ENCODE assay signal across 8 cellular contexts in the genomic region with DNA sequence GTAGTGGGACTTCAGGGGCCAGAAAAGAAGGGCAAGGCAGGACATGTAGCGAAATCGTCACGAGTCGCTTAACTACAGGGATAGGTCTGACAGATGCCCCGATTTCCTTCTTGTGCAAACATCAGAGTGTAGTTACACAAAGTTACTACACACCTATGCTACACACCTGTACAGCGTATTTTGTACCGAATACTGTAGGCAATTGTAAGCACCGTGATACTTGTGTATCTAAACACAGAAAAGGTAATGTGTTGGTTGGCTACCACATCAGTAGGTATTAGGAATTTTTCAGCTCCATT. TPM values are rescaled to one million over a fixed set of nuclear protein-coding genes. Genes with fewer than 3 reads are reported as not detected.
DNase-seq lines count a peak whose midpoint lies in the region; ATAC-seq and TF ChIP-seq lines count a peak whose summit lies in the region.

No MANE protein-coding gene starts in this region.

- peaks cover 3% of the 10 kb centered on the region for H3K79me2 ChIP-seq in mesendoderm (ENCODE audit: control insufficient read depth, insufficient read depth, low read length)

- H2AK5ac ChIP-seq in mesendoderm (ENCODE audit: low read length), result no peak overlapping the region

- H3K79me1 ChIP-seq in mesendoderm (ENCODE audit: low read length), result peaks cover 2% of the 10 kb centered on the region

- H3K56ac ChIP-seq in mesendoderm (ENCODE audit: low read length), result peak overlapping the region; percentile 96

- H3K4me2 ChIP-seq in mesendoderm (ENCODE audit: low read length), result peak overlapping the region; percentile 84

- DNase-seq in left ventricle myocardium inferior (no peak), left cardiac atrium (no peak), body of pancreas (no peak), mesendoderm (no peak), vagina (ENCODE audit: extremely low spot score in 2 of 2) (no peak), GF-D8 (lab: John Stamatoyannopoulos, UW) (no peak), NCI-H1436 treated with DMSO at 0.1 percent for 48 hours (lab: John Stamatoyannopoulos, UW) (no peak)

- H2BK15ac ChIP-seq in mesendoderm (replicated peaks; ENCODE audit: low read depth), result no peak overlapping the region

- TF ChIP-seq POLR2A in body of pancreas (IDR thresholded peaks at IDR 0.05), result no peak
- no peak for TF ChIP-seq POLR2A in vagina (IDR thresholded peaks at IDR 0.05)

- no peak overlapping the region for H3K23ac ChIP-seq in mesendoderm (ENCODE audit: low read length)

- TF ChIP-seq CTCF in left ventricle myocardium inferior (IDR thresholded peaks at IDR 0.05; ENCODE audit: borderline replicate concordance) (no peak), body of pancreas (IDR thresholded peaks at IDR 0.05) (no peak), vagina (IDR thresholded peaks at IDR 0.05) (no peak)

- no peak overlapping the region for H2BK120ac ChIP-seq in mesendoderm (ENCODE audit: low read depth, low read length)

- WGBS in body of pancreas, 2 donors, result 7 to 20% methylated on average over 8 of the region's 8 CpGs
- WGBS in mesendoderm (ENCODE audit: extremely low coverage, insufficient coverage, low lambda C conversion rate), result no CpG with 5 or more reads among the region's 8 CpGs

- H3K9me3 ChIP-seq in left ventricle myocardium inferior (replicated peaks), result no peaks in the 10 kb centered on the region
- H3K9me3 ChIP-seq in body of pancreas, result no peaks in the 10 kb centered on the region
- no peaks in the 10 kb centered on the region for H3K9me3 ChIP-seq in vagina

- H3K36me3 ChIP-seq in left ventricle myocardium inferior (no peaks in the 10 kb centered on the region), body of pancreas (replicated peaks in 1 of 2; ENCODE audit: insufficient read depth in 1 of 2, low read depth in 2 of 2) (no peaks in the 10 kb centered on the region), mesendoderm (ENCODE audit: control insufficient read depth, insufficient read depth, low read length) (no peaks in the 10 kb centered on the region), vagina (no peaks in the 10 kb centered on the region)

- H3K27ac ChIP-seq in left ventricle myocardium inferior (replicated peaks) (peak overlapping the region; percentile 96), body of pancreas (peak overlapping the region; percentile 93 to 99 (median 96)), mesendoderm (ENCODE audit: low read depth, low read length) (peak overlapping the region; percentile 84), vagina (peak overlapping the region; percentile 95)

- H3K4ac ChIP-seq in mesendoderm (ENCODE audit: low read depth, low read length), result no peak overlapping the region

- intact Hi-C loops in left ventricle myocardium inferior (cut with micrococcal nuclease) (no loop called here), left cardiac atrium (cut with DNase I) (loop anchor here in 1 of 2 donors (1.0 kb wide), 1 partner anchor 96 kb away; no protein-coding TSS in a partner anchor), body of pancreas (cut with DNase I) (no loop called here), vagina (cut with DNase I) (no loop called here)

- no peak overlapping the region for H2BK5ac ChIP-seq in mesendoderm (ENCODE audit: low read length)

- H3K4me3 ChIP-seq in left ventricle myocardium inferior (peak overlapping the region; percentile 91), body of pancreas (peak overlapping the region; percentile 73 to 75), mesendoderm (ENCODE audit: low read length) (peak overlapping the region; percentile 61), vagina (peak overlapping the region; percentile 70 to 74)

- H3K18ac ChIP-seq in mesendoderm (ENCODE audit: low read length), result peak overlapping the region; percentile 70

- H3K4me1 ChIP-seq in left ventricle myocardium inferior, result peaks cover 14% of the 10 kb centered on the region
- H3K4me1 ChIP-seq in body of pancreas, result peaks cover 27% of the 10 kb centered on the region
- H3K4me1 ChIP-seq in mesendoderm (ENCODE audit: control insufficient read depth, low read depth, low read length), result no peaks in the 10 kb centered on the region
- no peaks in the 10 kb centered on the region for H3K4me1 ChIP-seq in vagina

- H3K9ac ChIP-seq in mesendoderm (ENCODE audit: low read length), result peak overlapping the region; percentile 91

- ATAC-seq in left cardiac atrium, result no peak
- ATAC-seq in body of pancreas, result peak; percentile 1
- ATAC-seq in GM21367 (IDR thresholded peaks at IDR 0.05; ENCODE audit: unreplicated experiment), result no peak

- H4K5ac ChIP-seq in mesendoderm (ENCODE audit: low read length), result no peak overlapping the region

- H3K27me3 ChIP-seq in left ventricle myocardium inferior (ENCODE audit: low read depth) (no peaks in the 10 kb centered on the region), body of pancreas (no peaks in the 10 kb centered on the region), mesendoderm (ENCODE audit: insufficient read depth, low read length, poor library complexity) (no peaks in the 10 kb centered on the region), vagina (no peaks in the 10 kb centered on the region)

- H4K8ac ChIP-seq in mesendoderm (ENCODE audit: low read depth, low read length), result no peak overlapping the region

RNA-seq across cellular contexts. Expression of a gene that starts 0.5 kb away (rescaled TPM):
- 21.4 TPM for total RNA-seq in left ventricle myocardium inferior
- total RNA-seq in left cardiac atrium, result 10 to 100 TPM; 10.4 to 23.5 TPM
- 10 to 100 TPM; 26.5 to 29.3 TPM for total RNA-seq in body of pancreas
- polyA plus RNA-seq in mesendoderm (2013, experiment 1 of 2), result 36.4 TPM
- polyA plus RNA-seq in mesendoderm (2013, experiment 2 of 2), result 36.8 TPM
- total RNA-seq in vagina, result 7.1 TPM
